In the genomic region with DNA sequence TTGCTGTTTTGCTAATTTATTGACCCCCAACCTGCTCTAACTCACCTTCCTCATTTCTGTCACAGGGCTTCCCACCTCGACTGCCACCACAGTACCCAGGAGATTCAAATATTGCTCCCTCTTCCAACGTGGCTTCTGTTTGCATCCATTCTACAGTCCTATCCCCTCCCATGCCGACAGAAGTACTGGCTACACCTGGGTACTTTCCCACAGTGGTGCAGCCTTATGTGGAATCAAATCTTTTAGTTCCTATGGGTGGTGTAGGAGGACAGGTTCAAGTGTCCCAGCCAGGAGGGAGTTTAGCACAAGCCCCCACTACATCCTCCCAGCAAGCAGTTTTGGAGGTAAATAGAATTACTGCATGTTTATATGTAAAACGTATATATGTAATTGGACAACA, we compare ENCODE assay signal across 12 cellular contexts.
"Had no signal": no experiment of that assay in that cellular context is flagged by ENCODE, and none has a peak within 500 bp of the region (broad histone marks: within the 10 kb centered on the region; RNA-seq: fewer than 3 reads in every experiment).

No MANE protein-coding gene starts in this region.

- H3K27me3 ChIP-seq: esophagus muscularis mucosa, gastrocnemius medialis, heart right ventricle had no signal

- H3K4me1 ChIP-seq: esophagus muscularis mucosa, gastrocnemius medialis, heart right ventricle had no signal

- H3K9me3 ChIP-seq: esophagus muscularis mucosa, gastrocnemius medialis, heart right ventricle had no signal

- H3K4me3 Mint-ChIP-seq: naive thymus-derived CD4-positive, alpha-beta T cell; nephron progenitor cell had no signal

- H3K27me3 Mint-ChIP-seq: naive thymus-derived CD4-positive, alpha-beta T cell had no signal

- ATAC-seq: gastrocnemius medialis; naive thymus-derived CD4-positive, alpha-beta T cell; sciatic nerve had no signal

- H3K27ac ChIP-seq: epithelial cell of prostate, esophagus muscularis mucosa, heart right ventricle, skin epidermis had no signal

- H3K9me3 Mint-ChIP-seq: nephron progenitor cell had no signal

- H3K4me1 Mint-ChIP-seq: nephron progenitor cell had no signal

- DNase-seq: effector memory CD4-positive, alpha-beta T cell; gastrocnemius medialis; heart right ventricle; hypothalamus; kidney glomerular epithelial cell; naive thymus-derived CD4-positive, alpha-beta T cell; nephron progenitor cell; trophoblast cell had no signal

- H3K4me3 ChIP-seq: esophagus muscularis mucosa, gastrocnemius medialis, heart right ventricle, skin epidermis had no signal
